ENCODE assay signal across 30 cellular contexts in the genomic region with DNA sequence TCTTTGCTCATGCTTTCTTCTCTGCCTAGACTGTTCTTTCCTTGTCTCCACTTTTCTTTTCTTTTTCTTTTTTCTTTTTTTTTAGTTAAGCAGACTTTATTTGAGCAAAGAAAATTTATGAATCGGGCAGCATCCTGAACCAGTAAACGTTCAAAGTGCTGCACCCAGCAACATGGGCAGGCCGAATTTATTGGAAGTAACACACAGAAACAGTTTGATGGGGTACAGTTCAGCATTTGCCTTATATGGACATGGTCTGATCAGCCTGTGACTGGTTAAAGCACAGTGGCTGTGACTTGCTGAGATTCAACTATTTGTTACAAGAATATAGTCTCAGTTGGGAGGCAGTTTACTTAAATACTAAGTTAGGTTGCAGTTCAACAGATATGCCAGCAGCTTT. TPM values are rescaled to one million over a fixed set of nuclear protein-coding genes. Genes with fewer than 3 reads are reported as not detected.
DNase-seq lines count a peak whose midpoint lies in the region; ATAC-seq, FAIRE-seq and TF ChIP-seq lines count a peak whose summit lies in the region.
"Had no signal": no experiment of that assay in that cellular context is flagged by ENCODE, and none has a peak within 500 bp of the region (broad histone marks: within the 10 kb centered on the region; RNA-seq: fewer than 3 reads in every experiment).

No MANE protein-coding gene starts in this region.

- TF ChIP-seq RAD21 in GM12878 (IDR thresholded peaks at IDR 0.05; ENCODE audit: insufficient read depth, low read depth, low read length): no peak

- H3K79me2 ChIP-seq in GM12878 (ENCODE audit: control insufficient read depth, insufficient read depth, low read length): no peaks in the 10 kb centered on the region

- H2AFZ ChIP-seq in GM12878 (ENCODE audit: control insufficient read depth, low read depth, low read length): no peak overlapping the region
- H2AFZ ChIP-seq: GM23248 had no signal

- TF ChIP-seq POLR2A in GM12878 (IDR thresholded peaks at IDR 0.05; ENCODE audit: low read depth, low read length): no peak

- peak overlapping the region; percentile 74 for H3K27ac Mint-ChIP-seq in activated CD4-positive, alpha-beta T cell treated with anti-CD3 and anti-CD28 coated beads, Interleukin-2, amount 10 ng/mL, durations not matched to agents 7 days and 5 days
- H3K27ac Mint-ChIP-seq in stimulated activated memory B cell treated with anti-CD40 and anti-IgM and Interleukin-4, amounts not matched to agents 10 μg/mL and 1 μg/mL and 100 μg/mL, for 72 hours: peak overlapping the region; percentile 28

- H3K27me3 Mint-ChIP-seq in activated CD4-positive, alpha-beta T cell treated with anti-CD3 and anti-CD28 coated beads, Interleukin-2, amount 10 ng/mL, durations not matched to agents 7 days and 5 days: no peaks in the 10 kb centered on the region
- no peaks in the 10 kb centered on the region for H3K27me3 Mint-ChIP-seq in stimulated activated memory B cell treated with anti-CD40 and anti-IgM and Interleukin-4, amounts not matched to agents 10 μg/mL and 1 μg/mL and 100 μg/mL, for 72 hours

- CTCF ChIA-PET in activated CD4-positive, alpha-beta T cell treated with anti-CD3 and anti-CD28 coated beads, Interleukin-2, amount 10 ng/mL, durations not matched to agents 7 days and 5 days (lab: Charles Lee): interaction anchor here (0.7 to 1.5 kb wide), 2 partner anchors 122 to 1018 kb away, joined by 3 to 4 read pairs; no protein-coding TSS in a partner anchor
- CTCF ChIA-PET in GM12878 (lab: Yijun Ruan, JAX): interaction anchor here (1.1 kb wide), 1 partner anchor 122 kb away, joined by 5 read pairs; no protein-coding TSS in a partner anchor

- peaks cover 18% of the 10 kb centered on the region for H3K9me3 Mint-ChIP-seq in activated CD4-positive, alpha-beta T cell treated with anti-CD3 and anti-CD28 coated beads, Interleukin-2, amount 10 ng/mL, durations not matched to agents 7 days and 5 days
- H3K9me3 Mint-ChIP-seq in stimulated activated memory B cell treated with anti-CD40 and anti-IgM and Interleukin-4, amounts not matched to agents 10 μg/mL and 1 μg/mL and 100 μg/mL, for 72 hours: peaks cover 4% of the 10 kb centered on the region
- H3K9me3 Mint-ChIP-seq: type B pancreatic cell had no signal

- no peak for ATAC-seq in GM12878
- ATAC-seq in stimulated activated memory B cell treated with anti-CD40 and anti-IgM and Interleukin-4, amounts not matched to agents 10 μg/mL and 1 μg/mL and 100 μg/mL, for 72 hours: no peak

- SMC1A ChIA-PET in GM12878 (lab: Charles Lee; ENCODE audit: uncharacterized antibody, unreplicated experiment): no interaction called here

- in situ Hi-C loops in GM12878 (cut with MboI): no loop called here

- TF ChIP-seq EP300 in GM12878 (IDR thresholded peaks at IDR 0.05; ENCODE audit: borderline replicate concordance in 1 of 2, control insufficient read depth in 1 of 2, low read depth in 2 of 2, low read length in 2 of 2): no peak

- no peak for DNase-seq in activated CD4-positive, alpha-beta T cell treated with anti-CD3 and anti-CD28 coated beads, Interleukin-2, amount 10 ng/mL, durations not matched to agents 7 days and 5 days
- no peak for DNase-seq in activated CD4-positive, alpha-beta T cell treated with anti-CD3 and anti-CD28 coated beads, Interleukin-2, amount 50 U/mL, for 48 hours
- DNase-seq in HTR-8/SVneo (ENCODE audit: insufficient read length, low spot score): no peak
- no peak for DNase-seq in GM12878 (ENCODE audit: low read depth, low spot score)
- DNase-seq in NCI-H2029 treated with DMSO at 0.1 percent for 48 hours (lab: John Stamatoyannopoulos, UW): no peak
- DNase-seq in activated CD8-positive, alpha-beta memory T cell treated with anti-CD3 and anti-CD28 coated beads, Interleukin-2, amount 50 U/mL, for 48 hours: no peak
- no peak for DNase-seq in C1 segment of cervical spinal cord (lab: John Stamatoyannopoulos, UW)
- DNase-seq: activated effector memory CD4-positive, alpha-beta T cell treated with Interleukin-2 at 50 U/mL for 16 hours; adrenal gland; brain microvascular endothelial cell; effector CD8-positive, alpha-beta T cell; erythroblast; GM23248; head of caudate nucleus; mammary epithelial cell; NCI-H1694 treated with DMSO at 0.1 percent for 48 hours; NCI-H2171 treated with DMSO at 0.1 percent for 48 hours; NCI-H524; T-helper 1 cell had no signal

- H3K4me1 ChIP-seq in GM12878 (ENCODE audit: control insufficient read depth, insufficient read depth, low read length): peaks cover 28% of the 10 kb centered on the region
- H3K4me1 ChIP-seq: SJSA1 had no signal

- TF ChIP-seq CTCF in GM12878 (IDR thresholded peaks at IDR 0.05 in 2 of 3, conservative IDR thresholded peaks at IDR 0.05 in 1 of 3; ENCODE audit: control insufficient read depth in 2 of 3, extremely low read depth in 1 of 3, insufficient read depth in 1 of 3, low read depth in 3 of 3, low read length in 3 of 3): no peak

- H3K36me3 Mint-ChIP-seq in activated CD4-positive, alpha-beta T cell treated with anti-CD3 and anti-CD28 coated beads, Interleukin-2, amount 10 ng/mL, durations not matched to agents 7 days and 5 days (ENCODE audit: low read depth): peaks cover 58% of the 10 kb centered on the region
- H3K36me3 Mint-ChIP-seq in stimulated activated memory B cell treated with anti-CD40 and anti-IgM and Interleukin-4, amounts not matched to agents 10 μg/mL and 1 μg/mL and 100 μg/mL, for 72 hours: no peaks in the 10 kb centered on the region
- H3K36me3 Mint-ChIP-seq: type B pancreatic cell had no signal

- H3K9ac ChIP-seq in GM12878 (ENCODE audit: control insufficient read depth, insufficient read depth, low read length): no peak overlapping the region
- H3K9ac ChIP-seq: GM23248 had no signal

- POLR2A ChIA-PET in activated CD4-positive, alpha-beta T cell treated with anti-CD3 and anti-CD28 coated beads, Interleukin-2, amount 10 ng/mL, durations not matched to agents 7 days and 5 days (lab: Charles Lee): no interaction called here
- POLR2A ChIA-PET in GM12878 (lab: Charles Lee): no interaction called here

- BruUV-seq in GM12878 (replicated peaks; lab: Mats Ljungman, UMichigan): no TSS peak

- intact Hi-C loops in GM12878 (cut with micrococcal nuclease; ENCODE audit: unreplicated experiment): no loop called here

- H3K4me3 ChIP-seq in GM12878: no peak overlapping the region
- H3K4me3 ChIP-seq: adrenal gland, GM23248, SJSA1 had no signal

- H3K36me3 ChIP-seq in GM12878 (ENCODE audit: control insufficient read depth in 2 of 2, insufficient read depth in 2 of 2, low read length in 1 of 2): no peaks in the 10 kb centered on the region
- H3K36me3 ChIP-seq: adrenal gland, brain microvascular endothelial cell, neutrophil, SJSA1 had no signal

- H3K4me3 Mint-ChIP-seq in activated CD4-positive, alpha-beta T cell treated with anti-CD3 and anti-CD28 coated beads, Interleukin-2, amount 10 ng/mL, durations not matched to agents 7 days and 5 days: no peak overlapping the region
- H3K4me3 Mint-ChIP-seq in stimulated activated memory B cell treated with anti-CD40 and anti-IgM and Interleukin-4, amounts not matched to agents 10 μg/mL and 1 μg/mL and 100 μg/mL, for 72 hours: no peak overlapping the region
- H3K4me3 Mint-ChIP-seq: type B pancreatic cell had no signal

- WGBS in GM12878 (ENCODE audit: insufficient coverage, insufficient replicate concordance, low lambda C conversion rate, missing lambda C conversion rate): 45% methylated on average over 3 of the region's 3 CpGs

- H3K27ac ChIP-seq in GM12878 (ENCODE audit: control insufficient read depth, insufficient read depth): no peak overlapping the region
- H3K27ac ChIP-seq: adrenal gland, brain microvascular endothelial cell, GM23248, neutrophil, SJSA1 had no signal

- FAIRE-seq in HTR-8/SVneo (lab: Jason Lieb, UNC) (peak; percentile 60), GM12878 (lab: Jason Lieb, UNC) (no peak)
- FAIRE-seq: A204.1 had no signal

- peaks cover 69% of the 10 kb centered on the region for H3K4me1 Mint-ChIP-seq in activated CD4-positive, alpha-beta T cell treated with anti-CD3 and anti-CD28 coated beads, Interleukin-2, amount 10 ng/mL, durations not matched to agents 7 days and 5 days
- H3K4me1 Mint-ChIP-seq in stimulated activated memory B cell treated with anti-CD40 and anti-IgM and Interleukin-4, amounts not matched to agents 10 μg/mL and 1 μg/mL and 100 μg/mL, for 72 hours: peaks cover 56% of the 10 kb centered on the region

- H3K27me3 ChIP-seq in GM12878 (replicated peaks in 1 of 2; ENCODE audit: control insufficient read depth in 2 of 2, insufficient read depth in 2 of 2, low read length in 1 of 2): no peaks in the 10 kb centered on the region
- H3K27me3 ChIP-seq: adrenal gland, SJSA1 had no signal

- no peak overlapping the region for H3K4me2 ChIP-seq in GM12878 (ENCODE audit: control insufficient read depth, insufficient read depth)

- H3K9me3 ChIP-seq in GM12878 (replicated peaks; ENCODE audit: control insufficient read depth, insufficient read depth, low read length): no peaks in the 10 kb centered on the region
- H3K9me3 ChIP-seq: adrenal gland, neutrophil, SJSA1 had no signal

- RAD21 ChIA-PET in GM12878 (lab: Charles Lee; ENCODE audit: unreplicated experiment): interaction anchor here (1.2 kb wide), 1 partner anchor 20 kb away, joined by 5 read pairs; no protein-coding TSS in a partner anchor

- H4K20me1 ChIP-seq in GM12878 (ENCODE audit: control insufficient read depth, insufficient read depth): no peaks in the 10 kb centered on the region

RNA-seq across cellular contexts. Expression of gene CD3E, which starts 16.0 kb away (rescaled TPM):
- total RNA-seq in activated CD4-positive, alpha-beta T cell treated with anti-CD3 and anti-CD28 coated beads, Interleukin-2, amount 10 ng/mL, durations not matched to agents 7 days and 5 days: 100 to 1,000 TPM; 680 to 841 TPM
- total RNA-seq in GM12878 (2013; cell fraction: nucleolus; rRNA removed): 0.79 and 0.88 TPM in 2 replicates
- 3.4 and 4.0 TPM in 2 replicates for total RNA-seq in GM12878 (2014; rRNA removed)
- 4.4 and 5.1 TPM in 2 replicates for total RNA-seq in GM12878 (2014; rRNA removed; fragmentation: Illumina TruSeq; extraction: Trizol)
- 11.6 and 13.4 TPM in 2 replicates for total RNA-seq in GM12878 (2021)
- polyA plus RNA-seq in GM12878 (2011; ENCODE audit: low read depth): 2.7 TPM
- polyA plus RNA-seq in GM12878 (2011; rRNA removed): 0.10 and 0.14 TPM in 2 replicates
- 0.28 and 0.40 TPM in 2 replicates for polyA plus RNA-seq in GM12878 (2011; cell fraction: cytosol; rRNA removed)
- polyA plus RNA-seq in GM12878 (2011; cell fraction: nucleus; rRNA removed): 0.07 and 0.12 TPM in 2 replicates
- 2.6 and 3.4 TPM in 2 replicates for polyA plus RNA-seq in GM12878 (2012)
- 14.9 and 17.3 TPM in 2 replicates for polyA plus RNA-seq in GM12878 (2014; fragmentation: Illumina TruSeq; extraction: Trizol)
- polyA plus RNA-seq in GM12878 (2014; fragmentation: Nextera tagmentation; extraction: Ambion mirVana): 1 to 10 TPM; 1.7 to 2.4 TPM
- 9.7 and 10.9 TPM in 2 replicates for polyA plus RNA-seq in GM12878 (2014; rRNA removed)
- 1 to 10 TPM; 3.1 to 4.2 TPM for polyA plus RNA-seq in GM12878 (2016; fragmentation: Nextera tagmentation; extraction: Ambion mirVana)
- 0.41 TPM in 1 of 2 replicates, not detected in the other for polyA minus RNA-seq in GM12878 (2011; rRNA and poly(A)+ RNA removed)
- polyA minus RNA-seq in GM12878 (2011; cell fraction: cytosol; rRNA and poly(A)+ RNA removed): not detected in 2 replicates
- not detected in 2 replicates for polyA minus RNA-seq in GM12878 (2011; cell fraction: nucleus; rRNA and poly(A)+ RNA removed)
- total RNA-seq: fibroblast of villous mesenchyme, G401, GM23248, LHCN-M2, mammary epithelial cell, pulmonary artery endothelial cell, RPMI7951, SJSA1 had no signal
- polyA plus RNA-seq: BJ, GM23248, mammary epithelial cell had no signal

RNA-seq across cellular contexts. Expression of gene CD3D, which starts 22.0 kb away (rescaled TPM):
- total RNA-seq in activated CD4-positive, alpha-beta T cell treated with anti-CD3 and anti-CD28 coated beads, Interleukin-2, amount 10 ng/mL, durations not matched to agents 7 days and 5 days: 100 to 1,000 TPM; 489 to 557 TPM
- not detected in 2 replicates for total RNA-seq in GM12878 (2013; cell fraction: nucleolus; rRNA removed)
- total RNA-seq in GM12878 (2014; rRNA removed): 0.44 TPM in 1 of 2 replicates, not detected in the other
- total RNA-seq in GM12878 (2014; rRNA removed; fragmentation: Illumina TruSeq; extraction: Trizol): not detected in 2 replicates
- total RNA-seq in GM12878 (2021): 0.32 and 0.69 TPM in 2 replicates
- polyA plus RNA-seq in GM12878 (2011; ENCODE audit: low read depth): not detected
- polyA plus RNA-seq in GM12878 (2011; rRNA removed): not detected in 2 replicates
- polyA plus RNA-seq in GM12878 (2011; cell fraction: cytosol; rRNA removed): not detected in 2 replicates
- not detected in 2 replicates for polyA plus RNA-seq in GM12878 (2011; cell fraction: nucleus; rRNA removed)
- polyA plus RNA-seq in GM12878 (2012): not detected in 2 replicates
- polyA plus RNA-seq in GM12878 (2014; fragmentation: Illumina TruSeq; extraction: Trizol): 0.13 TPM in 1 of 2 replicates, not detected in the other
- polyA plus RNA-seq in GM12878 (2014; fragmentation: Nextera tagmentation; extraction: Ambion mirVana): under 1 TPM; 0.13 to 0.45 TPM
- polyA plus RNA-seq in GM12878 (2014; rRNA removed): not detected in 2 replicates
- polyA plus RNA-seq in GM12878 (2016; fragmentation: Nextera tagmentation; extraction: Ambion mirVana): not detected
- polyA minus RNA-seq in GM12878 (2011; rRNA and poly(A)+ RNA removed): not detected in 2 replicates
- polyA minus RNA-seq in GM12878 (2011; cell fraction: cytosol; rRNA and poly(A)+ RNA removed): not detected in 2 replicates
- polyA minus RNA-seq in GM12878 (2011; cell fraction: nucleus; rRNA and poly(A)+ RNA removed): not detected in 2 replicates
- total RNA-seq: fibroblast of villous mesenchyme, G401, GM23248, LHCN-M2, mammary epithelial cell, pulmonary artery endothelial cell, RPMI7951, SJSA1 had no signal
- polyA plus RNA-seq: BJ, GM23248, mammary epithelial cell had no signal

RNA-seq across cellular contexts. Expression of gene CD3G, which starts 23.6 kb away (rescaled TPM):
- total RNA-seq in activated CD4-positive, alpha-beta T cell treated with anti-CD3 and anti-CD28 coated beads, Interleukin-2, amount 10 ng/mL, durations not matched to agents 7 days and 5 days: 100 to 1,000 TPM; 264 to 268 TPM
- total RNA-seq in GM12878 (2013; cell fraction: nucleolus; rRNA removed): not detected in 2 replicates
- not detected in 2 replicates for total RNA-seq in GM12878 (2014; rRNA removed)
- not detected in 2 replicates for total RNA-seq in GM12878 (2014; rRNA removed; fragmentation: Illumina TruSeq; extraction: Trizol)
- 0.13 and 0.21 TPM in 2 replicates for total RNA-seq in GM12878 (2021)
- not detected for polyA plus RNA-seq in GM12878 (2011; ENCODE audit: low read depth)
- 0.04 TPM in 1 of 2 replicates, not detected in the other for polyA plus RNA-seq in GM12878 (2011; rRNA removed)
- 0.03 TPM in 1 of 2 replicates, not detected in the other for polyA plus RNA-seq in GM12878 (2011; cell fraction: cytosol; rRNA removed)
- polyA plus RNA-seq in GM12878 (2011; cell fraction: nucleus; rRNA removed): 0.13 TPM in 1 of 2 replicates, not detected in the other
- not detected in 2 replicates for polyA plus RNA-seq in GM12878 (2012)
- 0.10 and 0.22 TPM in 2 replicates for polyA plus RNA-seq in GM12878 (2014; fragmentation: Illumina TruSeq; extraction: Trizol)
- under 1 TPM in 1 of 2 experiments, not detected in 1; 0.16 TPM for polyA plus RNA-seq in GM12878 (2014; fragmentation: Nextera tagmentation; extraction: Ambion mirVana)
- not detected in 2 replicates for polyA plus RNA-seq in GM12878 (2014; rRNA removed)
- not detected for polyA plus RNA-seq in GM12878 (2016; fragmentation: Nextera tagmentation; extraction: Ambion mirVana)
- not detected in 2 replicates for polyA minus RNA-seq in GM12878 (2011; rRNA and poly(A)+ RNA removed)
- not detected in 2 replicates for polyA minus RNA-seq in GM12878 (2011; cell fraction: cytosol; rRNA and poly(A)+ RNA removed)
- not detected in 2 replicates for polyA minus RNA-seq in GM12878 (2011; cell fraction: nucleus; rRNA and poly(A)+ RNA removed)
- total RNA-seq: fibroblast of villous mesenchyme, G401, GM23248, LHCN-M2, mammary epithelial cell, pulmonary artery endothelial cell, RPMI7951, SJSA1 had no signal
- polyA plus RNA-seq: BJ, GM23248, mammary epithelial cell had no signal

RNA-seq across cellular contexts. Expression of gene UBE4A, which starts 38.9 kb away (rescaled TPM):
- total RNA-seq in activated CD4-positive, alpha-beta T cell treated with anti-CD3 and anti-CD28 coated beads, Interleukin-2, amount 10 ng/mL, durations not matched to agents 7 days and 5 days: 10 to 100 TPM; 42.6 to 49.1 TPM
- total RNA-seq in GM12878 (2013; cell fraction: nucleolus; rRNA removed): 66.0 and 71.6 TPM in 2 replicates
- total RNA-seq in GM12878 (2014; rRNA removed) (39.6 and 44.5 TPM in 2 replicates), GM12878 (2014; rRNA removed; fragmentation: Illumina TruSeq; extraction: Trizol) (36.2 and 36.4 TPM in 2 replicates), GM12878 (2021) (30.1 and 31.1 TPM in 2 replicates)
- 7.4 TPM for polyA plus RNA-seq in GM12878 (2011; ENCODE audit: low read depth)
- polyA plus RNA-seq in GM12878 (2011; rRNA removed) (22.9 and 23.2 TPM in 2 replicates), GM12878 (2014; fragmentation: Illumina TruSeq; extraction: Trizol) (29.5 and 35.5 TPM in 2 replicates), GM12878 (2014; fragmentation: Nextera tagmentation; extraction: Ambion mirVana) (10 to 100 TPM in 1 of 2 experiments, 1 to 10 TPM in 1; 6.2 to 13.9 TPM), GM12878 (2014; rRNA removed) (15.9 and 17.1 TPM in 2 replicates), GM12878 (2016; fragmentation: Nextera tagmentation; extraction: Ambion mirVana) (10 to 100 TPM; 36.8 to 37.5 TPM)
- polyA plus RNA-seq in GM12878 (2011; cell fraction: cytosol; rRNA removed): 12.5 and 18.0 TPM in 2 replicates
- 52.7 and 53.0 TPM in 2 replicates for polyA plus RNA-seq in GM12878 (2011; cell fraction: nucleus; rRNA removed)
- 10.7 and 13.6 TPM in 2 replicates for polyA plus RNA-seq in GM12878 (2012)
- 26.4 and 28.5 TPM in 2 replicates for polyA minus RNA-seq in GM12878 (2011; rRNA and poly(A)+ RNA removed)
- 13.9 and 16.5 TPM in 2 replicates for polyA minus RNA-seq in GM12878 (2011; cell fraction: cytosol; rRNA and poly(A)+ RNA removed)
- 16.3 TPM in 2 replicates for polyA minus RNA-seq in GM12878 (2011; cell fraction: nucleus; rRNA and poly(A)+ RNA removed)

RNA-seq across cellular contexts. Expression of gene MPZL2, which starts 56.4 kb away (rescaled TPM):
- 1 to 10 TPM; 5.5 to 6.0 TPM for total RNA-seq in activated CD4-positive, alpha-beta T cell treated with anti-CD3 and anti-CD28 coated beads, Interleukin-2, amount 10 ng/mL, durations not matched to agents 7 days and 5 days
- 1.6 and 1.8 TPM in 2 replicates for total RNA-seq in GM12878 (2013; cell fraction: nucleolus; rRNA removed)
- total RNA-seq in GM12878 (2014; rRNA removed) (3.3 and 4.0 TPM in 2 replicates), GM12878 (2014; rRNA removed; fragmentation: Illumina TruSeq; extraction: Trizol) (3.0 and 3.1 TPM in 2 replicates), GM12878 (2021) (3.2 and 4.4 TPM in 2 replicates)
- polyA plus RNA-seq in GM12878 (2011; ENCODE audit: low read depth): not detected
- polyA plus RNA-seq in GM12878 (2011; rRNA removed) (0.76 and 0.81 TPM in 2 replicates), GM12878 (2014; fragmentation: Illumina TruSeq; extraction: Trizol) (4.8 and 5.2 TPM in 2 replicates), GM12878 (2014; fragmentation: Nextera tagmentation; extraction: Ambion mirVana) (1 to 10 TPM; 4.2 to 4.5 TPM), GM12878 (2014; rRNA removed) (2.5 and 2.6 TPM in 2 replicates), GM12878 (2016; fragmentation: Nextera tagmentation; extraction: Ambion mirVana) (1 to 10 TPM in 1 of 2 experiments, under 1 TPM in 1; 0.88 to 1.6 TPM)
- polyA plus RNA-seq in GM12878 (2011; cell fraction: cytosol; rRNA removed): 0.37 and 0.45 TPM in 2 replicates
- 0.89 and 1.5 TPM in 2 replicates for polyA plus RNA-seq in GM12878 (2011; cell fraction: nucleus; rRNA removed)
- polyA plus RNA-seq in GM12878 (2012): 0.15 and 0.17 TPM in 2 replicates
- polyA minus RNA-seq in GM12878 (2011; rRNA and poly(A)+ RNA removed): 0.21 and 0.44 TPM in 2 replicates
- not detected in 2 replicates for polyA minus RNA-seq in GM12878 (2011; cell fraction: cytosol; rRNA and poly(A)+ RNA removed)
- polyA minus RNA-seq in GM12878 (2011; cell fraction: nucleus; rRNA and poly(A)+ RNA removed): 0.12 TPM in 1 of 2 replicates, not detected in the other
- total RNA-seq: fibroblast of villous mesenchyme, G401, GM23248, LHCN-M2, SJSA1 had no signal
- polyA plus RNA-seq: BJ, GM23248 had no signal

Comparison
In these comparisons a context has a peak if more than half of its experiments do, and no peak if none do; other contexts are left out.
1. RNA of gene CD3E, which starts 16.0 kb away (total RNA-seq): 680 to 841 TPM in activated CD4-positive, alpha-beta T cell treated with anti-CD3 and anti-CD28 coated beads, Interleukin-2, amount 10 ng/mL, durations not matched to agents 7 days and 5 days; 0.79 to 13.4 TPM in GM12878; every median in the first group is over 10 times any median in the second.
2. RNA of gene CD3D, which starts 22.0 kb away (total RNA-seq): 489 to 557 TPM in activated CD4-positive, alpha-beta T cell treated with anti-CD3 and anti-CD28 coated beads, Interleukin-2, amount 10 ng/mL, durations not matched to agents 7 days and 5 days; 0.32 to 0.69 TPM in GM12878; every median in the first group is over 100 times any median in the second.
3. RNA of gene CD3G, which starts 23.6 kb away (total RNA-seq): 264 to 268 TPM in activated CD4-positive, alpha-beta T cell treated with anti-CD3 and anti-CD28 coated beads, Interleukin-2, amount 10 ng/mL, durations not matched to agents 7 days and 5 days; 0.13 to 0.21 TPM in GM12878; every median in the first group is over 100 times any median in the second.